In genomic region chr2:29009711-29010677, GRCh38 we compare ENCODE assay signal across 10 cellular contexts. TPM values are rescaled to one million over a fixed set of nuclear protein-coding genes. Genes with fewer than 3 reads are reported as not detected.
DNase-seq lines count a peak whose midpoint lies in the region; ATAC-seq, FAIRE-seq and TF ChIP-seq lines count a peak whose summit lies in the region.
"Had no signal": no experiment of that assay in that cellular context is flagged by ENCODE, and none has a peak within 500 bp of the region (broad histone marks: within the 10 kb centered on the region; RNA-seq: fewer than 3 reads in every experiment).

No MANE protein-coding gene starts in this region.

- DNase-seq in activated T-cell treated with anti-CD3 and anti-CD28 coated beads, Interleukin-2, amount 50 U/mL, for 1 hour, result peak; percentile 35
- no peak for DNase-seq in activated T-cell treated with anti-CD3 and anti-CD28 coated beads, Interleukin-2, amount 50 U/mL, for 4 hours
- DNase-seq in activated T-helper 1 cell treated with anti-CD3 and anti-CD28 coated beads, Interleukin-12 subunit alpha, Interleukin-12 subunit beta, Interleukin-2, Interleukin-4 antibody, amounts not matched to agents 30 ng/mL and 10 ng/mL and 1 ng/mL, durations not matched to agents 14 hours and 24 hours and 36 hours (ENCODE audit: low spot score), result no peak
- DNase-seq in kidney (peak; percentile 66), cortex of kidney (lab: John Stamatoyannopoulos, UW) (no peak), amniotic stem cell (lab: John Stamatoyannopoulos, UW) (no peak)
- DNase-seq: ACHN, PC-3 had no signal

- H3K9me3 ChIP-seq in kidney (ENCODE audit: control insufficient read depth in 1 of 2, low read length in 2 of 2), result no peaks in the 10 kb centered on the region

- H3K4me1 ChIP-seq in kidney (ENCODE audit: control insufficient read depth in 1 of 2, insufficient read depth in 1 of 2, low read depth in 1 of 2, low read length in 2 of 2), result peaks cover 2 to 8% of the 10 kb centered on the region in 2 donors

- TF ChIP-seq CTCF in kidney (IDR thresholded peaks at IDR 0.05; ENCODE audit: borderline replicate concordance, extremely low read depth, insufficient read depth), result no peak

- FAIRE-seq in kidney (lab: Jason Lieb, UNC), result no peak

- no peak overlapping the region for H3K27ac ChIP-seq in kidney (ENCODE audit: low read depth in 2 of 2, low read length in 2 of 2)

- peaks cover 64% of the 10 kb centered on the region for H3K4me1 Mint-ChIP-seq in activated T-cell treated with anti-CD3 and anti-CD28 coated beads, Interleukin-2, amount 50 U/mL, for 4 hours (ENCODE audit: low read depth)
- H3K4me1 Mint-ChIP-seq in activated T-helper 1 cell treated with anti-CD3 and anti-CD28 coated beads, Interleukin-12 subunit alpha, Interleukin-12 subunit beta, Interleukin-2, Interleukin-4 antibody, amounts not matched to agents 30 ng/mL and 10 ng/mL and 1 ng/mL, durations not matched to agents 14 hours and 24 hours and 36 hours (ENCODE audit: low read depth), result peaks cover 50% of the 10 kb centered on the region
- peaks cover 65% of the 10 kb centered on the region for H3K4me1 Mint-ChIP-seq in stimulated activated naive CD8-positive, alpha-beta T cell treated with anti-CD3 and anti-CD28 coated beads, Interleukin-15, Interleukin-2, amounts not matched to agents 100 ng/mL and 50 ng/mL, for 24 hours (ENCODE audit: low read depth)

- H3K9ac ChIP-seq in kidney (ENCODE audit: low read length in 2 of 2), result no peak overlapping the region

- H3K36me3 Mint-ChIP-seq in activated T-cell treated with anti-CD3 and anti-CD28 coated beads, Interleukin-2, amount 50 U/mL, for 4 hours (ENCODE audit: insufficient read depth), result no peaks in the 10 kb centered on the region
- peaks cover 2% of the 10 kb centered on the region for H3K36me3 Mint-ChIP-seq in activated T-helper 1 cell treated with anti-CD3 and anti-CD28 coated beads, Interleukin-12 subunit alpha, Interleukin-12 subunit beta, Interleukin-2, Interleukin-4 antibody, amounts not matched to agents 30 ng/mL and 10 ng/mL and 1 ng/mL, durations not matched to agents 14 hours and 24 hours and 36 hours (ENCODE audit: low read depth)
- H3K36me3 Mint-ChIP-seq in stimulated activated naive CD8-positive, alpha-beta T cell treated with anti-CD3 and anti-CD28 coated beads, Interleukin-15, Interleukin-2, amounts not matched to agents 100 ng/mL and 50 ng/mL, for 24 hours (ENCODE audit: low read depth), result no peaks in the 10 kb centered on the region

- no peaks in the 10 kb centered on the region for H3K36me3 ChIP-seq in kidney (ENCODE audit: control insufficient read depth in 1 of 2, insufficient read depth in 2 of 2, low read length in 2 of 2)

- H3K27me3 Mint-ChIP-seq in activated T-cell treated with anti-CD3 and anti-CD28 coated beads, Interleukin-2, amount 50 U/mL, for 4 hours (ENCODE audit: low read depth), result no peaks in the 10 kb centered on the region
- H3K27me3 Mint-ChIP-seq in activated T-helper 1 cell treated with anti-CD3 and anti-CD28 coated beads, Interleukin-12 subunit alpha, Interleukin-12 subunit beta, Interleukin-2, Interleukin-4 antibody, amounts not matched to agents 30 ng/mL and 10 ng/mL and 1 ng/mL, durations not matched to agents 14 hours and 24 hours and 36 hours (ENCODE audit: insufficient read depth), result peaks cover 2% of the 10 kb centered on the region
- no peaks in the 10 kb centered on the region for H3K27me3 Mint-ChIP-seq in stimulated activated naive CD8-positive, alpha-beta T cell treated with anti-CD3 and anti-CD28 coated beads, Interleukin-15, Interleukin-2, amounts not matched to agents 100 ng/mL and 50 ng/mL, for 24 hours

- no peaks in the 10 kb centered on the region for H3K9me3 Mint-ChIP-seq in activated T-cell treated with anti-CD3 and anti-CD28 coated beads, Interleukin-2, amount 50 U/mL, for 4 hours
- no peaks in the 10 kb centered on the region for H3K9me3 Mint-ChIP-seq in activated T-helper 1 cell treated with anti-CD3 and anti-CD28 coated beads, Interleukin-12 subunit alpha, Interleukin-12 subunit beta, Interleukin-2, Interleukin-4 antibody, amounts not matched to agents 30 ng/mL and 10 ng/mL and 1 ng/mL, durations not matched to agents 14 hours and 24 hours and 36 hours
- no peaks in the 10 kb centered on the region for H3K9me3 Mint-ChIP-seq in stimulated activated naive CD8-positive, alpha-beta T cell treated with anti-CD3 and anti-CD28 coated beads, Interleukin-15, Interleukin-2, amounts not matched to agents 100 ng/mL and 50 ng/mL, for 24 hours

- intact Hi-C loops in activated T-helper 1 cell treated with anti-CD3 and anti-CD28 coated beads, Interleukin-12 subunit alpha, Interleukin-12 subunit beta, Interleukin-2, Interleukin-4 antibody, amounts not matched to agents 30 ng/mL and 10 ng/mL and 1 ng/mL, durations not matched to agents 14 hours and 24 hours and 36 hours (cut with micrococcal nuclease), result loop anchor here (5.0 to 10.0 kb wide), 5 partner anchors 188 to 443 kb away; partner anchors contain the start of gene PPP1CB
- intact Hi-C loops in kidney (cut with DNase I), result no loop called here

- H3K27ac Mint-ChIP-seq in activated T-helper 1 cell treated with anti-CD3 and anti-CD28 coated beads, Interleukin-12 subunit alpha, Interleukin-12 subunit beta, Interleukin-2, Interleukin-4 antibody, amounts not matched to agents 30 ng/mL and 10 ng/mL and 1 ng/mL, durations not matched to agents 14 hours and 24 hours and 36 hours, result peak overlapping the region; percentile 27
- peak overlapping the region; percentile 73 for H3K27ac Mint-ChIP-seq in stimulated activated naive CD8-positive, alpha-beta T cell treated with anti-CD3 and anti-CD28 coated beads, Interleukin-15, Interleukin-2, amounts not matched to agents 100 ng/mL and 50 ng/mL, for 24 hours

- ATAC-seq in activated T-cell treated with anti-CD3 and anti-CD28 coated beads, Interleukin-2, amount 50 U/mL, for 4 hours, result no peak
- ATAC-seq in HG03159 (IDR thresholded peaks at IDR 0.05; ENCODE audit: unreplicated experiment), result no peak
- ATAC-seq: PC-3 had no signal

- H3K4me3 ChIP-seq in kidney (ENCODE audit: low read length in 2 of 2), result no peak overlapping the region

- no peak overlapping the region for H3K4me3 Mint-ChIP-seq in activated T-cell treated with anti-CD3 and anti-CD28 coated beads, Interleukin-2, amount 50 U/mL, for 4 hours
- no peak overlapping the region for H3K4me3 Mint-ChIP-seq in activated T-helper 1 cell treated with anti-CD3 and anti-CD28 coated beads, Interleukin-12 subunit alpha, Interleukin-12 subunit beta, Interleukin-2, Interleukin-4 antibody, amounts not matched to agents 30 ng/mL and 10 ng/mL and 1 ng/mL, durations not matched to agents 14 hours and 24 hours and 36 hours
- peak overlapping the region; percentile 33 for H3K4me3 Mint-ChIP-seq in stimulated activated naive CD8-positive, alpha-beta T cell treated with anti-CD3 and anti-CD28 coated beads, Interleukin-15, Interleukin-2, amounts not matched to agents 100 ng/mL and 50 ng/mL, for 24 hours

RNA-seq across cellular contexts. Expression of gene TOGARAM2, which starts 28.9 kb away (rescaled TPM):
- total RNA-seq in activated T-cell treated with anti-CD3 and anti-CD28 coated beads, Interleukin-2, amount 50 U/mL, for 4 hours, result 1 to 10 TPM; 2.3 to 7.6 (median 5.1) TPM
- 5.8 and 6.0 TPM in 2 replicates for total RNA-seq in activated T-helper 1 cell treated with anti-CD3 and anti-CD28 coated beads, Interleukin-12 subunit alpha, Interleukin-12 subunit beta, Interleukin-2, Interleukin-4 antibody, amounts not matched to agents 30 ng/mL and 10 ng/mL and 1 ng/mL, durations not matched to agents 14 hours and 24 hours and 36 hours
- total RNA-seq in kidney, result 0.60 TPM
- polyA plus RNA-seq in kidney (ENCODE audit: insufficient read depth, low read depth, low replicate concordance), result 1.4 TPM
- total RNA-seq: PC-3 had no signal

Comparison
In these comparisons a context has a peak if more than half of its experiments do, and no peak if none do; other contexts are left out.
1. DNase-seq: peak in activated T-cell treated with anti-CD3 and anti-CD28 coated beads, Interleukin-2, amount 50 U/mL, for 1 hour (single experiment) and kidney (single experiment); none in activated T-cell treated with anti-CD3 and anti-CD28 coated beads, Interleukin-2, amount 50 U/mL, for 4 hours (single experiment), activated T-helper 1 cell treated with anti-CD3 and anti-CD28 coated beads, Interleukin-12 subunit alpha, Interleukin-12 subunit beta, Interleukin-2, Interleukin-4 antibody, amounts not matched to agents 30 ng/mL and 10 ng/mL and 1 ng/mL, durations not matched to agents 14 hours and 24 hours and 36 hours (single experiment), cortex of kidney (single experiment) and amniotic stem cell (single experiment).